8 cellular contexts compared by ENCODE assay signal in genomic region chr10:31157125-31157983, GRCh38.
A peak's percentile ranks its signal among the peaks of the same experiment; 100 is the strongest.
DNase-seq lines count a peak whose midpoint lies in the region; ATAC-seq and TF ChIP-seq lines count a peak whose summit lies in the region.

No MANE protein-coding gene starts in this region.

- H3K9ac ChIP-seq in fibroblast of lung (ENCODE audit: insufficient read depth, low read length): no peak overlapping the region

- intact Hi-C loops in activated CD4-positive, alpha-beta memory T cell treated with anti-CD3 and anti-CD28 coated beads for 36 hours (cut with micrococcal nuclease): no loop called here

- peak overlapping the region; percentile 42 for H2AFZ ChIP-seq in fibroblast of lung (ENCODE audit: low read length)

- no peak overlapping the region for H3K4me3 Mint-ChIP-seq in activated CD4-positive, alpha-beta memory T cell treated with anti-CD3 and anti-CD28 coated beads for 36 hours

- H3K27ac ChIP-seq in C4-2B (peak overlapping the region; percentile 52), fibroblast of lung (ENCODE audit: insufficient read depth, low read length) (peak overlapping the region; percentile 66)

- H3K36me3 Mint-ChIP-seq in activated CD4-positive, alpha-beta memory T cell treated with anti-CD3 and anti-CD28 coated beads for 36 hours: no peaks in the 10 kb centered on the region

- ATAC-seq in HG03469 (IDR thresholded peaks at IDR 0.05; ENCODE audit: unreplicated experiment): no peak

- peak overlapping the region in 1 of 4 experiments; percentile 16 for H3K4me3 ChIP-seq in fibroblast of lung (replicated peaks in 1 of 4; ENCODE audit: control extremely low read depth in 1 of 4, insufficient read depth in 1 of 4, low read depth in 3 of 4, low read length in 4 of 4)

- H3K4me2 ChIP-seq in fibroblast of lung (ENCODE audit: extremely low read depth, insufficient read depth, low read length): peak overlapping the region; percentile 60

- POLR2A ChIA-PET in activated CD4-positive, alpha-beta memory T cell treated with anti-CD3 and anti-CD28 coated beads for 36 hours (lab: Charles Lee): no interaction called here

- TF ChIP-seq CTCF in C4-2B (conservative IDR thresholded peaks at IDR 0.05) (no peak), fibroblast of lung (conservative IDR thresholded peaks at IDR 0.05 in 1 of 2, IDR thresholded peaks at IDR 0.05 in 1 of 2; ENCODE audit: low read depth in 1 of 2, low read length in 2 of 2) (no peak)

- H3K27ac Mint-ChIP-seq in activated CD4-positive, alpha-beta memory T cell treated with anti-CD3 and anti-CD28 coated beads for 36 hours: no peak overlapping the region

- H3K9me3 Mint-ChIP-seq in activated CD4-positive, alpha-beta memory T cell treated with anti-CD3 and anti-CD28 coated beads for 36 hours: peaks cover 9% of the 10 kb centered on the region

- peaks cover 9% of the 10 kb centered on the region for H3K4me1 ChIP-seq in fibroblast of lung (ENCODE audit: control insufficient read depth, extremely low read depth, insufficient read depth, low read length)

- no peaks in the 10 kb centered on the region for H3K9me3 ChIP-seq in fibroblast of lung (ENCODE audit: control insufficient read depth, insufficient read depth, low read depth, low read length)

- H3K27me3 Mint-ChIP-seq in activated CD4-positive, alpha-beta memory T cell treated with anti-CD3 and anti-CD28 coated beads for 36 hours: no peaks in the 10 kb centered on the region

- no peaks in the 10 kb centered on the region for H3K27me3 ChIP-seq in fibroblast of lung (ENCODE audit: control insufficient read depth, insufficient read depth, low read length)

- CTCF ChIA-PET in activated CD4-positive, alpha-beta memory T cell treated with anti-CD3 and anti-CD28 coated beads for 36 hours (lab: Charles Lee): no interaction called here

- peak; percentile 47 for DNase-seq in NCI-H2227 (lab: John Stamatoyannopoulos, UW; ENCODE audit: unreplicated experiment)
- DNase-seq in fibroblast of lung (ENCODE audit: low read depth in 2 of 2): peak; percentile 87 to 91
- DNase-seq in occipital lobe (lab: John Stamatoyannopoulos, UW): peak; percentile 27
- no peak for DNase-seq in activated effector memory CD4-positive, alpha-beta T cell treated with Interleukin-2 at 50 U/mL for 16 hours
- no peak for DNase-seq in activated CD4-positive, alpha-beta memory T cell treated with anti-CD3 and anti-CD28 coated beads for 36 hours
- no peak for DNase-seq in A172 (ENCODE audit: low spot score)

- no peaks in the 10 kb centered on the region for H3K79me2 ChIP-seq in fibroblast of lung (ENCODE audit: control insufficient read depth, insufficient read depth, low read length)

- H3K36me3 ChIP-seq in fibroblast of lung (ENCODE audit: control insufficient read depth, insufficient read depth, low read length): no peaks in the 10 kb centered on the region

- no peaks in the 10 kb centered on the region for H3K4me1 Mint-ChIP-seq in activated CD4-positive, alpha-beta memory T cell treated with anti-CD3 and anti-CD28 coated beads for 36 hours (ENCODE audit: low read depth)

- H4K20me1 ChIP-seq in fibroblast of lung (ENCODE audit: control insufficient read depth, extremely low read depth, insufficient read depth, low read length): no peaks in the 10 kb centered on the region

Comparison
In these comparisons a context has a peak if more than half of its experiments do, and no peak if none do; other contexts are left out.
1. DNase-seq: peak in NCI-H2227 (single experiment), fibroblast of lung (2 of 2) and occipital lobe (single experiment); none in activated effector memory CD4-positive, alpha-beta T cell treated with Interleukin-2 at 50 U/mL for 16 hours (single experiment), activated CD4-positive, alpha-beta memory T cell treated with anti-CD3 and anti-CD28 coated beads for 36 hours (single experiment) and A172 (single experiment).